ENCODE assay signal across 11 cellular contexts in the genomic region with DNA sequence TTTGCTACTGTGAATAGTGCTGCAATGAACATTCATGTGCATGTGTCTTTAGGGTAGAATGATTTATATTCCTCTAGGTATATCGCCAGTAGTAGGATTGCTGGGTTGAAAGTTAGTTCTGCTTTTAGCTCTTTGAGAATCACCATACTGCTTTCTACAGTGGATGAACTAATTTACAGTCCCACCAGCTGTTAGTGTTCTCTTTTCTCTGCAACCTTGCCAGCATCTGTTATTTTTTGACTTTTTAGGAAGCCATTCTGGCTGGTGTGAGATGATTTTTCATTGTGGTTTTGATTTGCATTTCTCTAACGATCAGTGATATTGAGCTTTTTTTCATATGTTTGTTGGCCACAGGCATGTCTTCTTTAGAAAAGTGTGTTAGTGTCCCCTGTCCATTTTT. TPM values are rescaled to one million over a fixed set of nuclear protein-coding genes. Genes with fewer than 3 reads are reported as not detected.
A peak's percentile ranks its signal among the peaks of the same experiment; 100 is the strongest.
DNase-seq lines count a peak whose midpoint lies in the region; ATAC-seq and TF ChIP-seq lines count a peak whose summit lies in the region.
"Had no signal": no experiment of that assay in that cellular context is flagged by ENCODE, and none has a peak within 500 bp of the region (broad histone marks: within the 10 kb centered on the region; RNA-seq: fewer than 3 reads in every experiment).

No MANE protein-coding gene starts in this region.

- peak overlapping the region; percentile 66 for H3K4me2 ChIP-seq in SU-DHL-6 (ENCODE audit: low read depth, low read length, poor library complexity, severe bottlenecking)

- no peaks in the 10 kb centered on the region for H3K27me3 ChIP-seq in SU-DHL-6 (ENCODE audit: low read length)

- H4K20me1 ChIP-seq in SU-DHL-6 (ENCODE audit: low read depth, low read length) = no peaks in the 10 kb centered on the region

- H3F3A ChIP-seq in SU-DHL-6 (ENCODE audit: insufficient read depth) = peaks cover 20% of the 10 kb centered on the region

- H3K79me2 ChIP-seq in SU-DHL-6 (ENCODE audit: insufficient read depth, low read length) = no peaks in the 10 kb centered on the region

- DNase-seq in T-helper 1 cell (no peak), NK-92 (lab: John Stamatoyannopoulos, UW; ENCODE audit: unreplicated experiment) (no peak), NCI-H2196 (lab: John Stamatoyannopoulos, UW; ENCODE audit: unreplicated experiment) (no peak), Right ventricle myocardium inferior (ENCODE audit: missing footprints) (no peak)
- DNase-seq: activated CD4-positive, alpha-beta T cell treated with anti-CD3 and anti-CD28 coated beads, Interleukin-2, amount 50 U/mL, for 1 hour; activated naive CD4-positive, alpha-beta T cell; NCI-H82 had no signal

- peaks cover 8% of the 10 kb centered on the region for H3K9me3 ChIP-seq in SU-DHL-6 (ENCODE audit: insufficient read depth, low read length)

- H3K9ac ChIP-seq in SU-DHL-6 (ENCODE audit: low read length) = peak overlapping the region; percentile 15; the same call in 1 of the 2 replicates

- TF ChIP-seq CTCF in SU-DHL-6 (IDR thresholded peaks at IDR 0.05; ENCODE audit: insufficient read depth, low read length, poor library complexity, severe bottlenecking) = no peak

- no peaks in the 10 kb centered on the region for H3K9me2 ChIP-seq in SU-DHL-6 (replicated peaks; ENCODE audit: insufficient read depth, low read length)

- intact Hi-C loops in Right ventricle myocardium inferior (cut with DNase I) = no loop called here

- H3K27ac ChIP-seq in SU-DHL-6 (ENCODE audit: low read depth, low read length) = peak overlapping the region; percentile 92

- no peak overlapping the region for H3K4me3 ChIP-seq in SU-DHL-6 (ENCODE audit: insufficient read depth, low read length, poor library complexity, severe bottlenecking)

- H2AFZ ChIP-seq in SU-DHL-6 (ENCODE audit: low read depth, low read length, severe bottlenecking) = no peak overlapping the region

- H3K36me3 ChIP-seq in SU-DHL-6 (ENCODE audit: low read length) = peaks cover 10% of the 10 kb centered on the region; the same call in 1 of the 2 replicates

- peak; percentile 48 for ATAC-seq in GM18870 (IDR thresholded peaks at IDR 0.05; ENCODE audit: unreplicated experiment)
- ATAC-seq in GM21529 (IDR thresholded peaks at IDR 0.05; ENCODE audit: unreplicated experiment) = peak; percentile 56
- ATAC-seq in HG03097 (IDR thresholded peaks at IDR 0.05; ENCODE audit: low FRiP score, unreplicated experiment) = peak; percentile 40
- ATAC-seq in Right ventricle myocardium inferior = no peak

RNA-seq across cellular contexts. Expression of gene PLG, which starts 40.0 kb away (rescaled TPM):
- not detected for total RNA-seq in Right ventricle myocardium inferior
